In the genomic region with DNA sequence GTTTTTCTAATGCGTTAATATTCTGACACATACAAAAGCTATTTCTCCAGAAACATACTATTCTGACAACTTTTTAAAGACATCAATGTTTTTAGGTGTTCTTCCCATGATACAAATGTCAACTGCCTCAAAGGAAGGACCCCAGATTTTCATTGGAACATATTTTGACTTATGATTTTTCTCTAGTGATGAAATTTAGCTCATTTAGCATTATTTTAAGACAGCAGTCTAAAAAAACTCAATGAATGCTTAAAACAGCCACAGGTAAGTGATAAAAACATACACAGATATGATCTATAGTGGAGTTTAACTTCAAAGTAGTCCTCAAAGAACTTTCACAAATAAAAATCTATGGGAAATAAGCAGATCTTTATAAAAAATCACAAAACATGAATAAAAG, we compare ENCODE assay signal across 42 cellular contexts. TPM values are rescaled to one million over a fixed set of nuclear protein-coding genes. Genes with fewer than 3 reads are reported as not detected.
"Had no signal": no experiment of that assay in that cellular context is flagged by ENCODE, and none has a peak within 500 bp of the region (broad histone marks: within the 10 kb centered on the region; RNA-seq: fewer than 3 reads in every experiment).

No MANE protein-coding gene starts in this region.

- H3K27me3 Mint-ChIP-seq: activated naive CD8-positive, alpha-beta T cell; activated T-cell treated with anti-CD3 and anti-CD28 coated beads, Interleukin-2, amount 50 U/mL, for 24 hours; brain; central memory CD8-positive, alpha-beta T cell had no signal

- H3K9me3 ChIP-seq: adrenal gland, ascending aorta, body of pancreas, breast epithelium had no signal

- H3K27me3 ChIP-seq: adrenal gland, ascending aorta, body of pancreas, brain microvascular endothelial cell, breast epithelium, cardiac muscle cell had no signal

- ATAC-seq: activated naive CD4-positive, alpha-beta T cell treated with anti-CD3 and anti-CD28 coated beads, Interleukin-2, amount 50 U/mL, for 72 hours; activated T-cell treated with anti-CD3 and anti-CD28 coated beads, Interleukin-2, amount 50 U/mL, for 4 hours; activated T-cell treated with anti-CD3 and anti-CD28 coated beads, Interleukin-2, amount 50 U/mL, for 72 hours; activated T-helper 17 cell treated with anti-CD3 and anti-CD28 coated beads, Interleukin-2, amount 50 U/mL, for 72 hours; body of pancreas had no signal

- H3K4me3 Mint-ChIP-seq: activated naive CD4-positive, alpha-beta T cell treated with anti-CD3 and anti-CD28 coated beads for 36 hours; activated naive CD4-positive, alpha-beta T cell treated with anti-CD3 and anti-CD28 coated beads, Interleukin-2, amount 10 ng/mL, durations not matched to agents 7 days and 5 days; activated naive CD4-positive, alpha-beta T cell treated with anti-CD3 and anti-CD28 coated beads, Interleukin-2, amount 50 U/mL, for 24 hours; activated naive CD8-positive, alpha-beta T cell; activated naive CD8-positive, alpha-beta T cell treated with anti-CD3 and anti-CD28 coated beads, Interleukin-2, amount 10 ng/mL, durations not matched to agents 7 days and 5 days; activated T-cell treated with anti-CD3 and anti-CD28 coated beads, Interleukin-2, amount 50 U/mL, for 24 hours; activated T-cell treated with anti-CD3 and anti-CD28 coated beads, Interleukin-2, amount 50 U/mL, for 4 hours; activated T-cell treated with anti-CD3 and anti-CD28 coated beads, Interleukin-2, amount 50 U/mL, for 72 hours; activated T-helper 1 cell treated with anti-CD3 and anti-CD28 coated beads, Interleukin-12 subunit alpha, Interleukin-12 subunit beta, Interleukin-2, Interleukin-4 antibody, amounts not matched to agents 30 ng/mL and 10 ng/mL and 1 ng/mL, durations not matched to agents 14 hours and 24 hours and 36 hours; activated T-helper 17 cell treated with anti-CD3 and anti-CD28 coated beads, Interleukin-2, amount 50 U/mL, for 72 hours; brain; central memory CD8-positive, alpha-beta T cell had no signal

- H3K27ac ChIP-seq: adrenal gland, ascending aorta, body of pancreas, brain microvascular endothelial cell, breast epithelium, cardiac muscle cell had no signal

- FAIRE-seq: astrocyte, bronchial epithelial cell had no signal

- DNase-seq: activated effector memory CD4-positive, alpha-beta T cell treated with anti-CD3 and anti-CD28 coated beads, Interleukin-2, amount 50 U/mL, for 16 hours; activated effector memory CD4-positive, alpha-beta T cell treated with Interleukin-2 at 50 U/mL for 16 hours; activated gamma-delta T cell; activated gamma-delta T cell treated with Interleukin-2 at 50 U/mL for 16 hours; activated naive CD4-positive, alpha-beta T cell; activated naive CD4-positive, alpha-beta T cell treated with anti-CD3 and anti-CD28 coated beads for 36 hours; activated naive CD4-positive, alpha-beta T cell treated with anti-CD3 and anti-CD28 coated beads, Interleukin-2, amount 10 ng/mL, durations not matched to agents 7 days and 5 days; activated naive CD4-positive, alpha-beta T cell treated with anti-CD3 and anti-CD28 coated beads, Interleukin-2, amount 50 U/mL, for 16 hours; activated naive CD4-positive, alpha-beta T cell treated with Interleukin-2 at 50 U/mL for 16 hours; activated naive CD8-positive, alpha-beta T cell treated with anti-CD3 and anti-CD28 coated beads, Interleukin-2, amount 10 ng/mL, durations not matched to agents 7 days and 5 days; activated T-cell treated with anti-CD3 and anti-CD28 coated beads, Interleukin-2, amount 50 U/mL, for 1 hour; activated T-cell treated with anti-CD3 and anti-CD28 coated beads, Interleukin-2, amount 50 U/mL, for 24 hours; activated T-cell treated with anti-CD3 and anti-CD28 coated beads, Interleukin-2, amount 50 U/mL, for 4 hours; activated T-cell treated with anti-CD3 and anti-CD28 coated beads, Interleukin-2, amount 50 U/mL, for 48 hours; activated T-cell treated with anti-CD3 and anti-CD28 coated beads, Interleukin-2, amount 50 U/mL, for 72 hours; adrenal gland; amniotic stem cell; amygdala; anterior cingulate cortex; aorta; body of pancreas; brain microvascular endothelial cell; caudate nucleus; central memory CD4-positive, alpha-beta T cell; cerebellar nuclear complex had no signal

- H3K4me1 Mint-ChIP-seq: activated naive CD4-positive, alpha-beta T cell treated with anti-CD3 and anti-CD28 coated beads, Interleukin-2, amount 10 ng/mL, durations not matched to agents 7 days and 5 days; activated naive CD4-positive, alpha-beta T cell treated with anti-CD3 and anti-CD28 coated beads, Interleukin-2, amount 50 U/mL, for 24 hours; activated naive CD8-positive, alpha-beta T cell treated with anti-CD3 and anti-CD28 coated beads, Interleukin-2, amount 10 ng/mL, durations not matched to agents 7 days and 5 days; activated T-helper 17 cell treated with anti-CD3 and anti-CD28 coated beads, Interleukin-2, amount 50 U/mL, for 72 hours; brain; central memory CD8-positive, alpha-beta T cell had no signal

- H3K4me1 ChIP-seq: adrenal gland, ascending aorta, body of pancreas, breast epithelium had no signal

- H3K36me3 ChIP-seq: adrenal gland, ascending aorta, brain microvascular endothelial cell, breast epithelium, cardiac muscle cell had no signal

- H3K4me3 ChIP-seq: adrenal gland, ascending aorta, body of pancreas, breast epithelium, cardiac muscle cell had no signal

- H3K36me3 Mint-ChIP-seq: activated naive CD4-positive, alpha-beta T cell treated with anti-CD3 and anti-CD28 coated beads, Interleukin-2, amount 10 ng/mL, durations not matched to agents 7 days and 5 days; activated naive CD4-positive, alpha-beta T cell treated with anti-CD3 and anti-CD28 coated beads, Interleukin-2, amount 50 U/mL, for 24 hours; activated naive CD4-positive, alpha-beta T cell treated with anti-CD3 and anti-CD28 coated beads, Interleukin-2, amount 50 U/mL, for 72 hours; activated naive CD8-positive, alpha-beta T cell; activated naive CD8-positive, alpha-beta T cell treated with anti-CD3 and anti-CD28 coated beads, Interleukin-2, amount 10 ng/mL, durations not matched to agents 7 days and 5 days; brain had no signal

- H3K27ac Mint-ChIP-seq: activated naive CD4-positive, alpha-beta T cell treated with anti-CD3 and anti-CD28 coated beads for 36 hours; activated naive CD4-positive, alpha-beta T cell treated with anti-CD3 and anti-CD28 coated beads, Interleukin-2, amount 10 ng/mL, durations not matched to agents 7 days and 5 days; activated naive CD4-positive, alpha-beta T cell treated with anti-CD3 and anti-CD28 coated beads, Interleukin-2, amount 50 U/mL, for 24 hours; activated naive CD4-positive, alpha-beta T cell treated with anti-CD3 and anti-CD28 coated beads, Interleukin-2, amount 50 U/mL, for 72 hours; activated naive CD8-positive, alpha-beta T cell; activated naive CD8-positive, alpha-beta T cell treated with anti-CD3 and anti-CD28 coated beads, Interleukin-2, amount 10 ng/mL, durations not matched to agents 7 days and 5 days; activated T-cell treated with anti-CD3 and anti-CD28 coated beads, Interleukin-2, amount 50 U/mL, for 24 hours; activated T-cell treated with anti-CD3 and anti-CD28 coated beads, Interleukin-2, amount 50 U/mL, for 72 hours; activated T-helper 1 cell treated with anti-CD3 and anti-CD28 coated beads, Interleukin-12 subunit alpha, Interleukin-12 subunit beta, Interleukin-2, Interleukin-4 antibody, amounts not matched to agents 30 ng/mL and 10 ng/mL and 1 ng/mL, durations not matched to agents 14 hours and 24 hours and 36 hours; activated T-helper 17 cell treated with anti-CD3 and anti-CD28 coated beads, Interleukin-2, amount 50 U/mL, for 72 hours; activated T-helper 2 cell treated with anti-CD3 and anti-CD28 coated beads, Interferon-gamma antibody, Interleukin-2, Interleukin-4, amounts not matched to agents 10 μg/mL and 5 μg/mL and 100 μg/mL, durations not matched to agents 14 hours and 24 hours and 36 hours; brain had no signal

- H3K9me3 Mint-ChIP-seq: activated naive CD4-positive, alpha-beta T cell treated with anti-CD3 and anti-CD28 coated beads for 36 hours; activated naive CD4-positive, alpha-beta T cell treated with anti-CD3 and anti-CD28 coated beads, Interleukin-2, amount 10 ng/mL, durations not matched to agents 7 days and 5 days; activated naive CD4-positive, alpha-beta T cell treated with anti-CD3 and anti-CD28 coated beads, Interleukin-2, amount 50 U/mL, for 24 hours; activated naive CD4-positive, alpha-beta T cell treated with anti-CD3 and anti-CD28 coated beads, Interleukin-2, amount 50 U/mL, for 72 hours; activated naive CD8-positive, alpha-beta T cell treated with anti-CD3 and anti-CD28 coated beads, Interleukin-2, amount 10 ng/mL, durations not matched to agents 7 days and 5 days; activated T-cell treated with anti-CD3 and anti-CD28 coated beads, Interleukin-2, amount 50 U/mL, for 24 hours; activated T-cell treated with anti-CD3 and anti-CD28 coated beads, Interleukin-2, amount 50 U/mL, for 4 hours; activated T-cell treated with anti-CD3 and anti-CD28 coated beads, Interleukin-2, amount 50 U/mL, for 72 hours; activated T-helper 1 cell treated with anti-CD3 and anti-CD28 coated beads, Interleukin-12 subunit alpha, Interleukin-12 subunit beta, Interleukin-2, Interleukin-4 antibody, amounts not matched to agents 30 ng/mL and 10 ng/mL and 1 ng/mL, durations not matched to agents 14 hours and 24 hours and 36 hours; activated T-helper 17 cell treated with anti-CD3 and anti-CD28 coated beads, Interleukin-2, amount 50 U/mL, for 72 hours; activated T-helper 2 cell treated with anti-CD3 and anti-CD28 coated beads, Interferon-gamma antibody, Interleukin-2, Interleukin-4, amounts not matched to agents 10 μg/mL and 5 μg/mL and 100 μg/mL, durations not matched to agents 14 hours and 24 hours and 36 hours; central memory CD8-positive, alpha-beta T cell had no signal

RNA-seq across cellular contexts. Expression of a gene that starts 24.9 kb away (rescaled TPM):
- total RNA-seq: activated naive CD4-positive, alpha-beta T cell treated with anti-CD3 and anti-CD28 coated beads for 36 hours; activated naive CD8-positive, alpha-beta T cell treated with anti-CD3 and anti-CD28 coated beads, Interleukin-2, amount 10 ng/mL, durations not matched to agents 7 days and 5 days; activated T-cell treated with anti-CD3 and anti-CD28 coated beads, Interleukin-2, amount 50 U/mL, for 4 hours; activated T-helper 1 cell treated with anti-CD3 and anti-CD28 coated beads, Interleukin-12 subunit alpha, Interleukin-12 subunit beta, Interleukin-2, Interleukin-4 antibody, amounts not matched to agents 30 ng/mL and 10 ng/mL and 1 ng/mL, durations not matched to agents 14 hours and 24 hours and 36 hours; activated T-helper 17 cell treated with anti-CD3 and anti-CD28 coated beads, Interleukin-2, amount 50 U/mL, for 72 hours; activated T-helper 2 cell treated with anti-CD3 and anti-CD28 coated beads, Interferon-gamma antibody, Interleukin-2, Interleukin-4, amounts not matched to agents 10 μg/mL and 5 μg/mL and 100 μg/mL, durations not matched to agents 14 hours and 24 hours and 36 hours; adrenal gland; aorta; ascending aorta; astrocyte; body of pancreas; bronchial epithelial cell; cardiac muscle cell; cardiac septum; cerebellum; chondrocyte had no signal
- polyA plus RNA-seq: adipose tissue, aorta, cardiac muscle cell had no signal
